Comparison of ENCODE assay signal across 14 cellular contexts in genomic region chr22:36267896-36268485, GRCh38. TPM values are rescaled to one million over a fixed set of nuclear protein-coding genes. Genes with fewer than 3 reads are reported as not detected.
DNase-seq lines count a peak whose midpoint lies in the region; ATAC-seq and TF ChIP-seq lines count a peak whose summit lies in the region.
"Had no signal": no experiment of that assay in that cellular context is flagged by ENCODE, and none has a peak within 500 bp of the region (broad histone marks: within the 10 kb centered on the region; RNA-seq: fewer than 3 reads in every experiment).

No MANE protein-coding gene starts in this region.

- no peaks in the 10 kb centered on the region for H4K20me1 ChIP-seq in IMR-90 (ENCODE audit: insufficient read depth, low read length)
- H4K20me1 ChIP-seq: BLaER1 treated with 17β-estradiol and CSF1 and Interleukin-3, amounts not matched to agents 10 nM and 100 nM had no signal

- intact Hi-C loops in IMR-90 (cut with micrococcal nuclease): no loop called here

- CTCF ChIA-PET in IMR-90 (lab: Yijun Ruan, JAX): no interaction called here
- CTCF ChIA-PET in activated CD4-positive, alpha-beta T cell treated with anti-CD3 and anti-CD28 coated beads, Interleukin-2, amount 10 ng/mL, durations not matched to agents 7 days and 5 days (lab: Charles Lee): interaction anchor here (0.7 to 1.2 kb wide), 3 partner anchors 9 to 17 kb away, joined by 3 read pairs; no protein-coding TSS in a partner anchor

- POLR2A ChIA-PET in IMR-90 (lab: Charles Lee; ENCODE audit: unreplicated experiment): no interaction called here
- POLR2A ChIA-PET in activated CD4-positive, alpha-beta T cell treated with anti-CD3 and anti-CD28 coated beads, Interleukin-2, amount 10 ng/mL, durations not matched to agents 7 days and 5 days (lab: Charles Lee): no interaction called here

- no peaks in the 10 kb centered on the region for H3K9me3 ChIP-seq in IMR-90 (ENCODE audit: control insufficient read depth, insufficient read depth, low read length)
- H3K9me3 ChIP-seq: BLaER1 treated with 17β-estradiol and CSF1 and Interleukin-3, amounts not matched to agents 10 nM and 100 nM had no signal

- ATAC-seq in IMR-90 (ENCODE audit: low read depth) (no peak), HG03342 (IDR thresholded peaks at IDR 0.05; ENCODE audit: unreplicated experiment) (no peak)
- peak; percentile 13 for ATAC-seq in stimulated activated effector memory CD8-positive, alpha-beta T cell treated with anti-CD3 and anti-CD28 coated beads, Interleukin-12 subunit alpha, Interleukin-12 subunit beta, amount 100 ng/mL, for 72 hours

- H2BK15ac ChIP-seq in IMR-90 (ENCODE audit: low read depth, low read length): no peak overlapping the region

- WGBS in IMR-90 (ENCODE audit: extremely low coverage in 2 of 2, insufficient read length in 1 of 2), 2 experiments: 80% methylated on average over 2 of the region's 11 CpGs; no CpG with 5 or more reads in 1 of the 2 experiments

- H3K4me3 Mint-ChIP-seq in chondrocyte (ENCODE audit: unreplicated experiment): no peak overlapping the region
- no peak overlapping the region for H3K4me3 Mint-ChIP-seq in stimulated activated effector memory CD8-positive, alpha-beta T cell treated with anti-CD3 and anti-CD28 coated beads, Interleukin-12 subunit alpha, Interleukin-12 subunit beta, amount 100 ng/mL, for 72 hours
- H3K4me3 Mint-ChIP-seq in activated CD4-positive, alpha-beta T cell treated with anti-CD3 and anti-CD28 coated beads, Interleukin-2, amount 10 ng/mL, durations not matched to agents 7 days and 5 days: no peak overlapping the region
- H3K4me3 Mint-ChIP-seq: CD4-positive, CD25-positive, alpha-beta regulatory T cell had no signal

- no peak overlapping the region for H2AK5ac ChIP-seq in IMR-90 (ENCODE audit: low read depth, low read length)

- DNase-seq in activated effector memory CD4-positive, alpha-beta T cell treated with anti-CD3 and anti-CD28 coated beads, Interleukin-2, amount 50 U/mL, for 16 hours: peak; percentile 48
- no peak for DNase-seq in activated effector memory CD4-positive, alpha-beta T cell treated with Interleukin-2 at 50 U/mL for 16 hours
- DNase-seq in IMR-90 (no peak), chondrocyte (ENCODE audit: low spot score) (peak; percentile 64), NCI-H1436 (lab: John Stamatoyannopoulos, UW) (no peak)
- DNase-seq in stimulated activated effector memory CD8-positive, alpha-beta T cell treated with anti-CD3 and anti-CD28 coated beads, Interleukin-12 subunit alpha, Interleukin-12 subunit beta, amount 100 ng/mL, for 72 hours (ENCODE audit: low spot score in 2 of 2): no peak
- no peak for DNase-seq in activated CD4-positive, alpha-beta T cell treated with anti-CD3 and anti-CD28 coated beads, Interleukin-2, amount 10 ng/mL, durations not matched to agents 7 days and 5 days
- DNase-seq: ACHN; CD4-positive, CD25-positive, alpha-beta regulatory T cell; DMS53; HCEC 1CT had no signal

- no peak overlapping the region for H2BK120ac ChIP-seq in IMR-90 (ENCODE audit: low read depth, low read length)

- no peak overlapping the region for H2AFZ ChIP-seq in IMR-90 (replicated peaks; ENCODE audit: low read length, poor library complexity)

- H3K4me2 ChIP-seq in IMR-90 (ENCODE audit: low read depth, low read length): no peak overlapping the region
- H3K4me2 ChIP-seq: BLaER1 treated with 17β-estradiol and CSF1 and Interleukin-3, amounts not matched to agents 10 nM and 100 nM had no signal

- no peaks in the 10 kb centered on the region for H3K9me1 ChIP-seq in IMR-90 (ENCODE audit: insufficient read depth, low read length)

- dilution Hi-C loops in IMR-90 (cut with HindIII; ENCODE audit: low sequenced_read_pairs, unreplicated experiment): no loop called here

- no peak overlapping the region for H4K5ac ChIP-seq in IMR-90 (ENCODE audit: low read depth, low read length)

- no peak overlapping the region for H3K4ac ChIP-seq in IMR-90 (ENCODE audit: low read depth, low read length)

- no peak overlapping the region for H4K91ac ChIP-seq in IMR-90 (ENCODE audit: insufficient read depth, low read depth, low read length)

- no TSS peak for BruUV-seq in IMR-90 (replicated peaks; lab: Mats Ljungman, UMichigan)

- peaks cover 3% of the 10 kb centered on the region for H3K9me3 Mint-ChIP-seq in chondrocyte (ENCODE audit: low read depth)
- H3K9me3 Mint-ChIP-seq in stimulated activated effector memory CD8-positive, alpha-beta T cell treated with anti-CD3 and anti-CD28 coated beads, Interleukin-12 subunit alpha, Interleukin-12 subunit beta, amount 100 ng/mL, for 72 hours: no peaks in the 10 kb centered on the region
- H3K9me3 Mint-ChIP-seq in activated CD4-positive, alpha-beta T cell treated with anti-CD3 and anti-CD28 coated beads, Interleukin-2, amount 10 ng/mL, durations not matched to agents 7 days and 5 days: no peaks in the 10 kb centered on the region
- H3K9me3 Mint-ChIP-seq: CD4-positive, CD25-positive, alpha-beta regulatory T cell had no signal

- no peak overlapping the region for H4K8ac ChIP-seq in IMR-90 (ENCODE audit: low read depth in 2 of 2, low read length in 2 of 2)

- H3K27me3 ChIP-seq in IMR-90 (ENCODE audit: control insufficient read depth, insufficient read depth, low read length): no peaks in the 10 kb centered on the region
- H3K27me3 ChIP-seq: BLaER1 treated with 17β-estradiol and CSF1 and Interleukin-3, amounts not matched to agents 10 nM and 100 nM had no signal

- no peak overlapping the region for H2AK9ac ChIP-seq in IMR-90 (replicated peaks; ENCODE audit: low read depth, low read length, poor library complexity)

- H3K14ac ChIP-seq in IMR-90 (replicated peaks; ENCODE audit: low read depth, low read length): no peak overlapping the region; the same call in 1 of the 2 replicates

- 0 out of 2 replicates have a peak, but pooled peaks have one; percentile 18 for TF ChIP-seq POLR2A in IMR-90 (IDR thresholded peaks at IDR 0.05; ENCODE audit: low read depth, low read length)

- no peaks in the 10 kb centered on the region for H3K27me3 Mint-ChIP-seq in chondrocyte (ENCODE audit: low read depth)
- no peaks in the 10 kb centered on the region for H3K27me3 Mint-ChIP-seq in activated CD4-positive, alpha-beta T cell treated with anti-CD3 and anti-CD28 coated beads, Interleukin-2, amount 10 ng/mL, durations not matched to agents 7 days and 5 days
- H3K27me3 Mint-ChIP-seq: CD4-positive, CD25-positive, alpha-beta regulatory T cell had no signal

- H3K4me1 Mint-ChIP-seq in chondrocyte (ENCODE audit: low read depth): peaks cover 12% of the 10 kb centered on the region
- H3K4me1 Mint-ChIP-seq in stimulated activated effector memory CD8-positive, alpha-beta T cell treated with anti-CD3 and anti-CD28 coated beads, Interleukin-12 subunit alpha, Interleukin-12 subunit beta, amount 100 ng/mL, for 72 hours: peaks cover 6% of the 10 kb centered on the region
- peaks cover 2% of the 10 kb centered on the region for H3K4me1 Mint-ChIP-seq in activated CD4-positive, alpha-beta T cell treated with anti-CD3 and anti-CD28 coated beads, Interleukin-2, amount 10 ng/mL, durations not matched to agents 7 days and 5 days

- H3K4me3 ChIP-seq in IMR-90 (ENCODE audit: insufficient read depth, low read depth, low read length): no peak overlapping the region
- H3K4me3 ChIP-seq: BLaER1 treated with 17β-estradiol and CSF1 and Interleukin-3, amounts not matched to agents 10 nM and 100 nM had no signal

- no peak overlapping the region for H2BK20ac ChIP-seq in IMR-90 (ENCODE audit: low read depth, low read length)

- H3K79me1 ChIP-seq in IMR-90 (ENCODE audit: low read depth in 1 of 2, low read length in 2 of 2): no peaks in the 10 kb centered on the region

- TF ChIP-seq CTCF in IMR-90 (conservative IDR thresholded peaks at IDR 0.05; ENCODE audit: low read depth, low read length): no peak
- TF ChIP-seq CTCF in chondrocyte (IDR thresholded peaks at IDR 0.05): no peak

- no peak overlapping the region for H3K23ac ChIP-seq in IMR-90 (ENCODE audit: low read depth, low read length)

- H3K18ac ChIP-seq in IMR-90 (ENCODE audit: low read depth, low read length): no peak overlapping the region

- H2BK5ac ChIP-seq in IMR-90 (ENCODE audit: low read depth, low read length, poor library complexity, severe bottlenecking): no peak overlapping the region

- peaks cover 11% of the 10 kb centered on the region for H3K36me3 Mint-ChIP-seq in chondrocyte (ENCODE audit: low read depth)
- peaks cover 55% of the 10 kb centered on the region for H3K36me3 Mint-ChIP-seq in stimulated activated effector memory CD8-positive, alpha-beta T cell treated with anti-CD3 and anti-CD28 coated beads, Interleukin-12 subunit alpha, Interleukin-12 subunit beta, amount 100 ng/mL, for 72 hours
- H3K36me3 Mint-ChIP-seq in activated CD4-positive, alpha-beta T cell treated with anti-CD3 and anti-CD28 coated beads, Interleukin-2, amount 10 ng/mL, durations not matched to agents 7 days and 5 days (ENCODE audit: low read depth): peaks cover 36% of the 10 kb centered on the region

- H3K27ac ChIP-seq in IMR-90 (ENCODE audit: insufficient read depth, low read length): no peak overlapping the region
- H3K27ac ChIP-seq: BLaER1 treated with 17β-estradiol and CSF1 and Interleukin-3, amounts not matched to agents 10 nM and 100 nM; HL-60 had no signal

- no peak overlapping the region for H3K9ac ChIP-seq in IMR-90 (ENCODE audit: low read depth, low read length)
- H3K9ac ChIP-seq: BLaER1 treated with 17β-estradiol and CSF1 and Interleukin-3, amounts not matched to agents 10 nM and 100 nM had no signal

- no peaks in the 10 kb centered on the region for H3K4me1 ChIP-seq in IMR-90 (ENCODE audit: control insufficient read depth, insufficient read depth, low read length)

- in situ Hi-C loops in IMR-90 (cut with MboI; ENCODE audit: low sequenced_read_pairs): no loop called here

- no peak for TF ChIP-seq RAD21 in IMR-90 (IDR thresholded peaks at IDR 0.05; ENCODE audit: low read length)

- H3K56ac ChIP-seq in IMR-90 (ENCODE audit: extremely low read depth, insufficient read depth, low read length): no peak overlapping the region

- peaks cover 6% of the 10 kb centered on the region; the same call in 1 of the 2 replicates for H3K36me3 ChIP-seq in IMR-90 (ENCODE audit: control insufficient read depth, insufficient read depth, low read length)

- H3K27ac Mint-ChIP-seq in chondrocyte (ENCODE audit: unreplicated experiment): peak overlapping the region; percentile 34
- H3K27ac Mint-ChIP-seq in stimulated activated effector memory CD8-positive, alpha-beta T cell treated with anti-CD3 and anti-CD28 coated beads, Interleukin-12 subunit alpha, Interleukin-12 subunit beta, amount 100 ng/mL, for 72 hours: peak overlapping the region; percentile 17
- H3K27ac Mint-ChIP-seq in activated CD4-positive, alpha-beta T cell treated with anti-CD3 and anti-CD28 coated beads, Interleukin-2, amount 10 ng/mL, durations not matched to agents 7 days and 5 days: no peak overlapping the region

RNA-seq across cellular contexts. Expression of gene APOL1, which starts 15.1 kb away (rescaled TPM):
- 0.36 and 0.56 TPM in 2 replicates for total RNA-seq in IMR-90 (2012; rRNA removed)
- polyA plus RNA-seq in IMR-90 (2012; rRNA removed): 0.69 and 0.77 TPM in 2 replicates
- 0.38 and 0.84 TPM in 2 replicates for polyA plus RNA-seq in IMR-90 (2012; cell fraction: cytosol; rRNA removed)
- polyA plus RNA-seq in IMR-90 (2012; cell fraction: nucleus; rRNA removed; ENCODE audit: low replicate concordance): 0.42 and 0.97 TPM in 2 replicates
- 16.7 to 38.4 TPM (median 16.9 TPM) in 3 replicates for total RNA-seq in chondrocyte
- 10 to 100 TPM; 50.9 to 60.0 TPM for total RNA-seq in activated CD4-positive, alpha-beta T cell treated with anti-CD3 and anti-CD28 coated beads, Interleukin-2, amount 10 ng/mL, durations not matched to agents 7 days and 5 days

RNA-seq across cellular contexts. Expression of gene APOL2, which starts 28.7 kb away (rescaled TPM):
- total RNA-seq in IMR-90 (2012; rRNA removed): 40.3 and 57.5 TPM in 2 replicates
- polyA plus RNA-seq in IMR-90 (2012; rRNA removed): 13.0 and 13.1 TPM in 2 replicates
- polyA plus RNA-seq in IMR-90 (2012; cell fraction: cytosol; rRNA removed): 10.4 and 12.2 TPM in 2 replicates
- 21.4 and 27.7 TPM in 2 replicates for polyA plus RNA-seq in IMR-90 (2012; cell fraction: nucleus; rRNA removed; ENCODE audit: low replicate concordance)
- 58.7 to 84.1 TPM (median 83.8 TPM) in 3 replicates for total RNA-seq in chondrocyte
- 10 to 100 TPM; 77.0 to 85.4 TPM for total RNA-seq in activated CD4-positive, alpha-beta T cell treated with anti-CD3 and anti-CD28 coated beads, Interleukin-2, amount 10 ng/mL, durations not matched to agents 7 days and 5 days

Comparison
In these comparisons a context has a peak if more than half of its experiments do, and no peak if none do; other contexts are left out.
1. DNase-seq: peak in activated effector memory CD4-positive, alpha-beta T cell treated with anti-CD3 and anti-CD28 coated beads, Interleukin-2, amount 50 U/mL, for 16 hours (single experiment) and chondrocyte (single experiment); none in activated effector memory CD4-positive, alpha-beta T cell treated with Interleukin-2 at 50 U/mL for 16 hours (single experiment), IMR-90 (single experiment), stimulated activated effector memory CD8-positive, alpha-beta T cell treated with anti-CD3 and anti-CD28 coated beads, Interleukin-12 subunit alpha, Interleukin-12 subunit beta, amount 100 ng/mL, for 72 hours (0 of 2), activated CD4-positive, alpha-beta T cell treated with anti-CD3 and anti-CD28 coated beads, Interleukin-2, amount 10 ng/mL, durations not matched to agents 7 days and 5 days (single experiment) and NCI-H1436 (single experiment).
2. RNA of gene APOL1, which starts 15.1 kb away (total RNA-seq): 50.9 to 60.0 TPM in activated CD4-positive, alpha-beta T cell treated with anti-CD3 and anti-CD28 coated beads, Interleukin-2, amount 10 ng/mL, durations not matched to agents 7 days and 5 days and 16.7 to 38.4 TPM in chondrocyte; 0.36 to 0.56 TPM in IMR-90; every median in the first group is over 10 times any median in the second.